In genomic region chr21:37208056-37208705, GRCh38 we compare ENCODE assay signal across 9 cellular contexts. TPM values are rescaled to one million over a fixed set of nuclear protein-coding genes. Genes with fewer than 3 reads are reported as not detected.
DNase-seq lines count a peak whose midpoint lies in the region; ATAC-seq lines count a peak whose summit lies in the region.
"Had no signal": no experiment of that assay in that cellular context is flagged by ENCODE, and none has a peak within 500 bp of the region (broad histone marks: within the 10 kb centered on the region; RNA-seq: fewer than 3 reads in every experiment).

No MANE protein-coding gene starts in this region.

- ATAC-seq in GM19372 (IDR thresholded peaks at IDR 0.05; ENCODE audit: low read depth, unreplicated experiment), result peak; percentile 47
- peak; percentile 66 for ATAC-seq in HG03432 (IDR thresholded peaks at IDR 0.05; ENCODE audit: unreplicated experiment)
- peak; percentile 93 for ATAC-seq in left ventricle myocardium superior

- POLR2A ChIA-PET in activated CD4-positive, alpha-beta memory T cell treated with anti-CD3 and anti-CD28 coated beads for 36 hours (lab: Charles Lee), result interaction anchor here (0.8 to 1.6 kb wide), 2 partner anchors 12 to 50 kb away, joined by 3 to 8 read pairs; no protein-coding TSS in a partner anchor

- H3K36me3 Mint-ChIP-seq in activated CD4-positive, alpha-beta memory T cell treated with anti-CD3 and anti-CD28 coated beads for 36 hours, result peaks cover 4% of the 10 kb centered on the region

- H3K9me3 Mint-ChIP-seq in activated CD4-positive, alpha-beta memory T cell treated with anti-CD3 and anti-CD28 coated beads for 36 hours, result peaks cover 7% of the 10 kb centered on the region

- DNase-seq in ELF-1 (ENCODE audit: low read depth, low spot score) (peak; percentile 22), left ventricle myocardium superior (peak; percentile 88), NK-92 (lab: John Stamatoyannopoulos, UW; ENCODE audit: unreplicated experiment) (no peak), H7 (no peak)
- peak; percentile 59 for DNase-seq in activated CD4-positive, alpha-beta memory T cell treated with anti-CD3 and anti-CD28 coated beads for 36 hours

- CTCF ChIA-PET in activated CD4-positive, alpha-beta memory T cell treated with anti-CD3 and anti-CD28 coated beads for 36 hours (lab: Charles Lee), result no interaction called here

- H3K27ac ChIP-seq in skin epidermis, result peak overlapping the region in 11 of 21 experiments; percentile 4 to 73 (median 53)
- H3K27ac ChIP-seq: vagina had no signal

- no peaks in the 10 kb centered on the region for H3K27me3 ChIP-seq in H7 (ENCODE audit: control insufficient read depth, insufficient read depth, low read length)
- H3K27me3 ChIP-seq: vagina had no signal

- H3K4me1 Mint-ChIP-seq in activated CD4-positive, alpha-beta memory T cell treated with anti-CD3 and anti-CD28 coated beads for 36 hours (ENCODE audit: low read depth), result peaks cover 12% of the 10 kb centered on the region

- H3K27me3 Mint-ChIP-seq in activated CD4-positive, alpha-beta memory T cell treated with anti-CD3 and anti-CD28 coated beads for 36 hours, result no peaks in the 10 kb centered on the region

- peak overlapping the region; percentile 27 for H3K4me3 Mint-ChIP-seq in activated CD4-positive, alpha-beta memory T cell treated with anti-CD3 and anti-CD28 coated beads for 36 hours

- intact Hi-C loops in activated CD4-positive, alpha-beta memory T cell treated with anti-CD3 and anti-CD28 coated beads for 36 hours (cut with micrococcal nuclease), result no loop called here
- intact Hi-C loops in left ventricle myocardium superior (cut with micrococcal nuclease), result no loop called here

- H3K27ac Mint-ChIP-seq in activated CD4-positive, alpha-beta memory T cell treated with anti-CD3 and anti-CD28 coated beads for 36 hours, result no peak overlapping the region

- no peaks in the 10 kb centered on the region for H3K36me3 ChIP-seq in H7 (replicated peaks; ENCODE audit: control insufficient read depth, insufficient read depth, low read length)

- H3K4me3 ChIP-seq in skin epidermis (peak overlapping the region in 1 of 7 experiments; percentile 3), H7 (ENCODE audit: insufficient read depth, low read depth, low read length) (no peak overlapping the region)
- H3K4me3 ChIP-seq: vagina had no signal

RNA-seq across cellular contexts. Expression of gene VPS26C, which starts 59.0 kb away (rescaled TPM):
- 10 to 100 TPM; 50.3 to 57.2 TPM for total RNA-seq in activated CD4-positive, alpha-beta memory T cell treated with anti-CD3 and anti-CD28 coated beads for 36 hours
- total RNA-seq in left ventricle myocardium superior, result 49.9 TPM
- 56.2 and 68.5 TPM in 2 replicates for total RNA-seq in H7 (2014; rRNA removed; shearing (Covaris generic))

Comparison
In these comparisons a context has a peak if more than half of its experiments do, and no peak if none do; other contexts are left out.
1. DNase-seq: peak in ELF-1 (single experiment), activated CD4-positive, alpha-beta memory T cell treated with anti-CD3 and anti-CD28 coated beads for 36 hours (single experiment) and left ventricle myocardium superior (single experiment); none in NK-92 (single experiment) and H7 (single experiment).
2. Peak in every context shown above with its lines, with median percentiles within 50 percentile points of each other: ATAC-seq.